ENCODE assay signal across 21 cellular contexts in the genomic region with DNA sequence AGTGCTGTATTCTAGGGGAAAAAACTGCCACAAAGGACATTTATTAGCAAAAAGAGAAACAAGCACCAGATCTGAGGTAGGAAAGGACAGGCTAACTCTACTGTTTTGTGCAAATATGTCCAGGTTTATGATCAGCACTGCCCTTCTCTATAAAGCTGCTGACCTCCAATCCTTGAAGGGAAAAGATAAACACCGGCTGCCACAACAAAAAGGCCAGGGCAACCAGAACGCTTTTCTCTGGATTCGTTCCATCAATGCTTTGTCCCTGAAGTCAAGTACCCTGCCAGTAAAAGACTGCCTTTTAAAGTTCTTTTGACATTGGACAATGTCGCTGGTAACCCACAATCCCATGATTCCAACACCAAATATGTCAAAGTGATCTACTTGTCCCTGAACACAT. TPM values are rescaled to one million over a fixed set of nuclear protein-coding genes. Genes with fewer than 3 reads are reported as not detected.
A peak's percentile ranks its signal among the peaks of the same experiment; 100 is the strongest.
DNase-seq lines count a peak whose midpoint lies in the region; ATAC-seq, FAIRE-seq and TF ChIP-seq lines count a peak whose summit lies in the region.
"Had no signal": no experiment of that assay in that cellular context is flagged by ENCODE, and none has a peak within 500 bp of the region (broad histone marks: within the 10 kb centered on the region; RNA-seq: fewer than 3 reads in every experiment).

No MANE protein-coding gene starts in this region.

- no peak for TF ChIP-seq POLR2A in HepG2 (IDR thresholded peaks at IDR 0.05; ENCODE audit: insufficient read depth in 1 of 2, low read depth in 2 of 2, low read length in 2 of 2)
- TF ChIP-seq POLR2A in right lobe of liver (IDR thresholded peaks at IDR 0.05) = no peak
- no peak for TF ChIP-seq POLR2A in sigmoid colon (IDR thresholded peaks at IDR 0.05)
- TF ChIP-seq POLR2A in gastroesophageal sphincter (IDR thresholded peaks at IDR 0.05) = no peak

- H3K27me3 ChIP-seq in HepG2 (ENCODE audit: control insufficient read depth in 1 of 2, insufficient read depth in 2 of 2, low read length in 2 of 2) = no peaks in the 10 kb centered on the region
- no peaks in the 10 kb centered on the region for H3K27me3 ChIP-seq in right lobe of liver
- no peaks in the 10 kb centered on the region for H3K27me3 ChIP-seq in heart right ventricle
- no peaks in the 10 kb centered on the region for H3K27me3 ChIP-seq in sigmoid colon
- no peaks in the 10 kb centered on the region for H3K27me3 ChIP-seq in gastroesophageal sphincter
- H3K27me3 ChIP-seq: spleen had no signal

- CTCF ChIA-PET in HepG2 (lab: Yijun Ruan, JAX; ENCODE audit: low intra/inter-chr PET ratio, low total read pairs) = no interaction called here

- DNase-seq in HepG2 (ENCODE audit: low spot score) = no peak
- DNase-seq in right lobe of liver = no peak
- peak; percentile 64 for DNase-seq in NCI-H2227 treated with DMSO at 0.1 percent for 48 hours (lab: John Stamatoyannopoulos, UW)
- DNase-seq in heart right ventricle = no peak
- no peak for DNase-seq in sigmoid colon
- DNase-seq in central memory CD4-positive, alpha-beta T cell = no peak
- DNase-seq: activated CD8-positive, alpha-beta memory T cell treated with anti-CD3 and anti-CD28 coated beads for 24 hours; activated effector memory CD4-positive, alpha-beta T cell treated with anti-CD3 and anti-CD28 coated beads, Interleukin-2, amount 50 U/mL, for 16 hours; amygdala; Calu3; HFFc6; mesenchymal stem cell; NCI-H1436 treated with DMSO at 0.1 percent for 48 hours; NCI-H446; spleen; T-cell had no signal

- WGBS in HepG2 (ENCODE audit: low lambda C conversion rate) = 89% methylated on average over 4 of the region's 4 CpGs
- 75% methylated on average over 4 of the region's 4 CpGs for WGBS in right lobe of liver (ENCODE audit: insufficient coverage, low coverage, low lambda C conversion rate, missing lambda C conversion rate)
- WGBS in heart right ventricle, 2 donors = 45 to 61% methylated on average over 4 of the region's 4 CpGs
- 52 to 70% methylated on average over 4 of the region's 4 CpGs for WGBS in sigmoid colon, 2 donors
- WGBS in gastroesophageal sphincter (ENCODE audit: low coverage in 1 of 2), 2 donors = 65 to 100% methylated on average over 1 to 4 of the region's 4 CpGs

- H3K79me2 ChIP-seq in HepG2 (ENCODE audit: insufficient read depth, low read length) = peaks cover 95% of the 10 kb centered on the region

- intact Hi-C loops in HepG2 (cut with micrococcal nuclease; ENCODE audit: unreplicated experiment) (no loop called here), right lobe of liver (cut with DNase I) (no loop called here), heart right ventricle (cut with DNase I) (no loop called here), sigmoid colon (cut with DNase I) (no loop called here)

- peaks cover 0 to 4% of the 10 kb centered on the region in 2 experiments; a peak in 1 of 5 replicates for H3K36me3 ChIP-seq in HepG2 (replicated peaks in 1 of 2; ENCODE audit: control insufficient read depth in 1 of 2, insufficient read depth in 2 of 2, low read length in 2 of 2)
- H3K36me3 ChIP-seq in right lobe of liver = no peaks in the 10 kb centered on the region
- peaks cover 0 to 16% (median 0%) of the 10 kb centered on the region in 9 donors for H3K36me3 ChIP-seq in heart right ventricle
- H3K36me3 ChIP-seq in sigmoid colon = no peaks in the 10 kb centered on the region
- peaks cover 2 to 5% of the 10 kb centered on the region in 2 donors for H3K36me3 ChIP-seq in gastroesophageal sphincter
- H3K36me3 ChIP-seq: prostate gland had no signal

- H3K27ac ChIP-seq in HepG2 (ENCODE audit: extremely low read length, insufficient read depth, low read length) (no peak overlapping the region), right lobe of liver (no peak overlapping the region), heart right ventricle (peak overlapping the region in 9 of 10 donors; percentile 17 to 81 (median 50)), sigmoid colon (peak overlapping the region in 3 of 4 donors; percentile 51 to 79 (median 55)), gastroesophageal sphincter (no peak overlapping the region)
- H3K27ac ChIP-seq: KMS-11, prostate gland had no signal

- ATAC-seq in HepG2 (no peak), right lobe of liver (no peak), heart right ventricle (peak in 4 of 8 donors; percentile 36 to 67 (median 48)), HG02588 (IDR thresholded peaks at IDR 0.05; ENCODE audit: unreplicated experiment) (no peak), gastroesophageal sphincter (no peak)
- ATAC-seq: T-cell had no signal

- BruUV-seq in HepG2 (replicated peaks; lab: Mats Ljungman, UMichigan) = no TSS peak

- H4K20me1 ChIP-seq in HepG2 (ENCODE audit: insufficient read depth, low read length) = peaks cover 18% of the 10 kb centered on the region; the same call in 1 of the 2 replicates

- in situ Hi-C loops in HepG2 (cut with HindIII; ENCODE audit: extremely low pct_ligation_motif_present, low pct_unique_long_range_greater_than_20kb) = no loop called here

- POLR2A ChIA-PET in HepG2 (lab: Yijun Ruan, JAX) = no interaction called here

- no peak for TF ChIP-seq RAD21 in HepG2 (CRISPR knock-in tag; IDR thresholded peaks at IDR 0.05)

- H3K4me3 ChIP-seq in HepG2 (replicated peaks in 1 of 3; ENCODE audit: insufficient read depth in 1 of 3, low read depth in 2 of 3, low read length in 3 of 3) (no peak overlapping the region), right lobe of liver (no peak overlapping the region), heart right ventricle (no peak overlapping the region), sigmoid colon (no peak overlapping the region), gastroesophageal sphincter (no peak overlapping the region)
- H3K4me3 ChIP-seq: prostate gland, spleen had no signal

- H3K9me3 ChIP-seq in HepG2 (ENCODE audit: low read length) (peaks cover 13% of the 10 kb centered on the region), right lobe of liver (no peaks in the 10 kb centered on the region), heart right ventricle (peaks cover 0 to 18% (median 6%) of the 10 kb centered on the region in 11 donors), sigmoid colon (no peaks in the 10 kb centered on the region), gastroesophageal sphincter (peaks cover 0 to 9% (median 0%) of the 10 kb centered on the region in 3 donors)
- H3K9me3 ChIP-seq: prostate gland had no signal

- H2AFZ ChIP-seq in HepG2 (ENCODE audit: low read length) = no peak overlapping the region

- no peak overlapping the region for H3K4me2 ChIP-seq in HepG2 (ENCODE audit: low read depth, low read length)
- H3K4me2 ChIP-seq: KMS-11 had no signal

- peaks cover 47% of the 10 kb centered on the region for H3K4me1 ChIP-seq in HepG2 (ENCODE audit: insufficient read depth, low read length)
- peaks cover 0 to 32% (median 12%) of the 10 kb centered on the region in 4 donors for H3K4me1 ChIP-seq in right lobe of liver
- H3K4me1 ChIP-seq in heart right ventricle = peaks cover 6 to 63% (median 37%) of the 10 kb centered on the region in 9 donors
- peaks cover 0 to 69% (median 45%) of the 10 kb centered on the region in 4 donors for H3K4me1 ChIP-seq in sigmoid colon
- H3K4me1 ChIP-seq in gastroesophageal sphincter = peaks cover 3 to 33% (median 4%) of the 10 kb centered on the region in 3 donors
- H3K4me1 ChIP-seq: prostate gland had no signal

- TF ChIP-seq CTCF in HepG2 (CRISPR knock-in tag; IDR thresholded peaks at IDR 0.05) (no peak), right lobe of liver (IDR thresholded peaks at IDR 0.05) (no peak), heart right ventricle (IDR thresholded peaks at IDR 0.05) (no peak), sigmoid colon (IDR thresholded peaks at IDR 0.05) (no peak), gastroesophageal sphincter (IDR thresholded peaks at IDR 0.05) (no peak)

- FAIRE-seq in HepG2 (lab: Jason Lieb, UNC) = no peak
- FAIRE-seq: islet of Langerhans had no signal

- TF ChIP-seq EP300 in HepG2 (IDR thresholded peaks at IDR 0.05; ENCODE audit: low read depth in 2 of 2, low read length in 2 of 2) = no peak
- TF ChIP-seq EP300 in HepG2 (CRISPR knock-in tag; IDR thresholded peaks at IDR 0.05; ENCODE audit: borderline replicate concordance) = no peak
- no peak for TF ChIP-seq EP300 in sigmoid colon (IDR thresholded peaks at IDR 0.05)
- no peak for TF ChIP-seq EP300 in gastroesophageal sphincter (IDR thresholded peaks at IDR 0.05)

- no peak overlapping the region for H3K9ac ChIP-seq in HepG2 (ENCODE audit: insufficient read depth, low read depth, low read length)
- H3K9ac ChIP-seq: KMS-11 had no signal

TF ChIP-seq in HepG2, 621 proteins besides CTCF, POLR2A, EP300 and RAD21 (continues in another document):
- TF ChIP-seq ZNF841 (CRISPR knock-in tag; IDR thresholded peaks at IDR 0.05; ENCODE audit: borderline replicate concordance) = no peak
- peak; percentile 97 for TF ChIP-seq ZNF12 (CRISPR knock-in tag; IDR thresholded peaks at IDR 0.05)

RNA-seq across cellular contexts. Expression of gene SMAD2, which starts 21.0 kb away (rescaled TPM):
- 96.2 and 132 TPM in 2 replicates for total RNA-seq in HepG2 (2016; rRNA removed; fragmentation: Illumina TruSeq; extraction: Trizol)
- total RNA-seq in HepG2 (2016; cell fraction: cytosol; rRNA removed; fragmentation: Illumina TruSeq; extraction: Trizol; ENCODE audit: low read depth) = 162 and 182 TPM in 2 replicates
- 95.6 and 122 TPM in 2 replicates for total RNA-seq in HepG2 (2016; cell fraction: insoluble cytoplasmic fraction; rRNA removed; fragmentation: Illumina TruSeq; extraction: Trizol)
- total RNA-seq in HepG2 (2016; cell fraction: membrane; rRNA removed; fragmentation: Illumina TruSeq; extraction: Trizol) = 148 and 164 TPM in 2 replicates
- 74.9 and 75.8 TPM in 2 replicates for total RNA-seq in HepG2 (2016; cell fraction: nucleus; rRNA removed; fragmentation: Illumina TruSeq; extraction: Trizol)
- 34.0 and 40.2 TPM in 2 replicates for polyA plus RNA-seq in HepG2 (2011; rRNA removed)
- 22.8 and 32.4 TPM in 2 replicates for polyA plus RNA-seq in HepG2 (2011; cell fraction: cytosol; rRNA removed)
- 16.3 and 21.0 TPM in 2 replicates for polyA plus RNA-seq in HepG2 (2011; cell fraction: nucleus; rRNA removed)
- polyA plus RNA-seq in HepG2 (2012) = 48.7 and 54.8 TPM in 2 replicates
- 61.1 and 63.8 TPM in 2 replicates for polyA plus RNA-seq in HepG2 (2016; cell fraction: cytosol; fragmentation: Illumina TruSeq; extraction: Trizol; ENCODE audit: low read depth)
- polyA plus RNA-seq in HepG2 (2016; cell fraction: insoluble cytoplasmic fraction; fragmentation: Illumina TruSeq; extraction: Trizol; ENCODE audit: low read depth) = 69.3 and 70.0 TPM in 2 replicates
- 82.3 and 86.6 TPM in 2 replicates for polyA plus RNA-seq in HepG2 (2016; cell fraction: membrane; fragmentation: Illumina TruSeq; extraction: Trizol; ENCODE audit: low read depth)
- 36.9 and 38.6 TPM in 2 replicates for polyA plus RNA-seq in HepG2 (2016; cell fraction: nucleus; fragmentation: Illumina TruSeq; extraction: Trizol; ENCODE audit: insufficient read depth, low read depth)
- polyA minus RNA-seq in HepG2 (2011; rRNA and poly(A)+ RNA removed; ENCODE audit: low replicate concordance) = 48.2 and 195 TPM in 2 replicates
- 51.8 and 65.1 TPM in 2 replicates for polyA minus RNA-seq in HepG2 (2011; cell fraction: cytosol; rRNA and poly(A)+ RNA removed)
- polyA minus RNA-seq in HepG2 (2011; cell fraction: nucleus; rRNA and poly(A)+ RNA removed) = 86.8 and 96.2 TPM in 2 replicates
- 10 to 100 TPM; 31.2 to 46.1 (median 36.0) TPM for total RNA-seq in right lobe of liver
- total RNA-seq in heart right ventricle = 100 to 1,000 TPM in 4 of 10 donors, 10 to 100 TPM in 6; 76.2 to 118 (median 95.0) TPM
- 10 to 100 TPM; 11.6 to 26.4 TPM for polyA plus RNA-seq in heart right ventricle
- 100 to 1,000 TPM in 1 of 4 donors, 10 to 100 TPM in 3; 34.1 to 101 (median 45.5) TPM for total RNA-seq in sigmoid colon
- 10 to 100 TPM; 40.1 to 62.9 (median 58.9) TPM for polyA plus RNA-seq in sigmoid colon
- 100 to 1,000 TPM in 2 of 4 donors, 10 to 100 TPM in 2; 76.5 to 143 (median 109) TPM for total RNA-seq in gastroesophageal sphincter

Comparison
In these comparisons a context has a peak if more than half of its experiments do, and no peak if none do; other contexts are left out.
1. H3K27ac ChIP-seq: peak in heart right ventricle (9 of 10) and sigmoid colon (3 of 4); none in HepG2 (single experiment), right lobe of liver (0 of 3) and gastroesophageal sphincter (0 of 4).